9 cellular contexts compared by ENCODE assay signal in genomic region chr10:26457088-26457487, GRCh38. TPM values are rescaled to one million over a fixed set of nuclear protein-coding genes. Genes with fewer than 3 reads are reported as not detected.
DNase-seq lines count a peak whose midpoint lies in the region; ATAC-seq, FAIRE-seq and TF ChIP-seq lines count a peak whose summit lies in the region.
"Had no signal": no experiment of that assay in that cellular context is flagged by ENCODE, and none has a peak within 500 bp of the region (broad histone marks: within the 10 kb centered on the region; RNA-seq: fewer than 3 reads in every experiment).

No MANE protein-coding gene starts in this region.

- H3K4me1 ChIP-seq in CD8-positive, alpha-beta T cell (ENCODE audit: insufficient read depth, low read length) = peaks cover 50% of the 10 kb centered on the region

- FAIRE-seq in GM19239 (lab: Jason Lieb, UNC) = peak; percentile 100

- peak overlapping the region; percentile 82 for H3K27ac Mint-ChIP-seq in CD8-positive, alpha-beta T cell
- no peak overlapping the region for H3K27ac Mint-ChIP-seq in nephron progenitor cell

- intact Hi-C loops in CD8-positive, alpha-beta T cell (cut with DNase I, micrococcal nuclease) = no loop called here

- peaks cover 82% of the 10 kb centered on the region for H3K4me1 Mint-ChIP-seq in CD8-positive, alpha-beta T cell (ENCODE audit: low read depth)
- H3K4me1 Mint-ChIP-seq in nephron progenitor cell = no peaks in the 10 kb centered on the region

- ATAC-seq in CD8-positive, alpha-beta T cell = no peak
- peak; percentile 94 for ATAC-seq in HG02943 (IDR thresholded peaks at IDR 0.05; ENCODE audit: low read depth, unreplicated experiment)
- ATAC-seq: Panc1 had no signal

- no peaks in the 10 kb centered on the region for H3K9me3 Mint-ChIP-seq in CD8-positive, alpha-beta T cell
- no peaks in the 10 kb centered on the region for H3K9me3 Mint-ChIP-seq in nephron progenitor cell

- DNase-seq in CD8-positive, alpha-beta T cell = no peak
- DNase-seq in GM19239 (ENCODE audit: insufficient read length, low spot score) = no peak
- peak; percentile 79 for DNase-seq in RPMI8226
- DNase-seq in nephron progenitor cell = no peak
- DNase-seq in kidney tubule cell (ENCODE audit: low spot score) = no peak
- no peak for DNase-seq in inferior parietal cortex (ENCODE audit: extremely low spot score)
- no peak for DNase-seq in GM19238 (ENCODE audit: insufficient read length, low spot score)

- POLR2A ChIA-PET in CD8-positive, alpha-beta T cell (lab: Charles Lee) = no interaction called here

- no peaks in the 10 kb centered on the region for H3K9me3 ChIP-seq in CD8-positive, alpha-beta T cell (ENCODE audit: low read length)

- H3K27ac ChIP-seq in CD8-positive, alpha-beta T cell (ENCODE audit: low read depth, low read length) = no peak overlapping the region

- H3K27me3 ChIP-seq in CD8-positive, alpha-beta T cell (ENCODE audit: insufficient read depth, low read length) = no peaks in the 10 kb centered on the region

- peak overlapping the region; percentile 27 for H3K4me3 Mint-ChIP-seq in CD8-positive, alpha-beta T cell
- H3K4me3 Mint-ChIP-seq in nephron progenitor cell = no peak overlapping the region

- peaks cover 53% of the 10 kb centered on the region for H3K36me3 Mint-ChIP-seq in CD8-positive, alpha-beta T cell
- no peaks in the 10 kb centered on the region for H3K36me3 Mint-ChIP-seq in nephron progenitor cell (ENCODE audit: low read depth)

- H3K27me3 Mint-ChIP-seq in CD8-positive, alpha-beta T cell (ENCODE audit: low read depth) = no peaks in the 10 kb centered on the region
- peaks cover 23% of the 10 kb centered on the region for H3K27me3 Mint-ChIP-seq in nephron progenitor cell (ENCODE audit: low read depth, poor library complexity)

- no peaks in the 10 kb centered on the region for H3K36me3 ChIP-seq in CD8-positive, alpha-beta T cell (ENCODE audit: insufficient read depth, low read length)

- H3K4me3 ChIP-seq in CD8-positive, alpha-beta T cell (ENCODE audit: low read depth, low read length) = no peak overlapping the region

- no peak for TF ChIP-seq CTCF in CD8-positive, alpha-beta T cell (IDR thresholded peaks at IDR 0.05)
- TF ChIP-seq CTCF in nephron progenitor cell (IDR thresholded peaks at IDR 0.05) = no peak

- CTCF ChIA-PET in CD8-positive, alpha-beta T cell (lab: Charles Lee) = interaction anchor here (1.6 kb wide), 1 partner anchor 404 kb away, joined by 3 read pairs; the partner anchor contains the start of gene ABI1

RNA-seq across cellular contexts. Expression of gene APBB1IP, which starts 18.9 kb away (rescaled TPM):
- 10 to 100 TPM; 36.4 to 36.8 TPM for total RNA-seq in CD8-positive, alpha-beta T cell
